ENCODE assay signal across 8 cellular contexts in genomic region chr4:114384629-114385028, GRCh38.
A peak's percentile ranks its signal among the peaks of the same experiment; 100 is the strongest.
DNase-seq lines count a peak whose midpoint lies in the region; ATAC-seq and TF ChIP-seq lines count a peak whose summit lies in the region.

No MANE protein-coding gene starts in this region.

- CTCF ChIA-PET in Calu3 (lab: Charles Lee): no interaction called here

- no peak overlapping the region for H3K4me3 Mint-ChIP-seq in Calu3 (ENCODE audit: low read depth, unreplicated experiment)
- H3K4me3 Mint-ChIP-seq in activated T-helper 17 cell treated with anti-CD3 and anti-CD28 coated beads, Interleukin-2, amount 50 U/mL, for 72 hours: no peak overlapping the region
- H3K4me3 Mint-ChIP-seq in activated naive CD8-positive, alpha-beta T cell treated with anti-CD3 and anti-CD28 coated beads for 36 hours: no peak overlapping the region

- TF ChIP-seq RAD21 in Ishikawa (IDR thresholded peaks at IDR 0.05; ENCODE audit: low read depth): peak; percentile 80

- WGBS in right lobe of liver (ENCODE audit: insufficient coverage, low coverage, low lambda C conversion rate, missing lambda C conversion rate): 3% methylated on average over 4 of the region's 4 CpGs

- no peak overlapping the region for H3K4me3 ChIP-seq in ascending aorta
- H3K4me3 ChIP-seq in right lobe of liver: no peak overlapping the region

- no peaks in the 10 kb centered on the region for H3K36me3 ChIP-seq in ascending aorta
- no peaks in the 10 kb centered on the region for H3K36me3 ChIP-seq in right lobe of liver

- H3K36me3 Mint-ChIP-seq in Calu3 (ENCODE audit: insufficient read depth, unreplicated experiment): no peaks in the 10 kb centered on the region
- H3K36me3 Mint-ChIP-seq in activated T-helper 17 cell treated with anti-CD3 and anti-CD28 coated beads, Interleukin-2, amount 50 U/mL, for 72 hours (ENCODE audit: low read depth): no peaks in the 10 kb centered on the region
- no peaks in the 10 kb centered on the region for H3K36me3 Mint-ChIP-seq in activated naive CD8-positive, alpha-beta T cell treated with anti-CD3 and anti-CD28 coated beads for 36 hours

- H3K27ac ChIP-seq in ascending aorta (no peak overlapping the region), right lobe of liver (no peak overlapping the region)

- TF ChIP-seq EP300 in Ishikawa (IDR thresholded peaks at IDR 0.05; ENCODE audit: borderline replicate concordance): no peak

- H3K4me1 Mint-ChIP-seq in Calu3 (ENCODE audit: low read depth, unreplicated experiment): no peaks in the 10 kb centered on the region
- no peaks in the 10 kb centered on the region for H3K4me1 Mint-ChIP-seq in activated T-helper 17 cell treated with anti-CD3 and anti-CD28 coated beads, Interleukin-2, amount 50 U/mL, for 72 hours
- H3K4me1 Mint-ChIP-seq in activated naive CD8-positive, alpha-beta T cell treated with anti-CD3 and anti-CD28 coated beads for 36 hours: no peaks in the 10 kb centered on the region

- H3K27ac Mint-ChIP-seq in Calu3 (ENCODE audit: unreplicated experiment): no peak overlapping the region
- H3K27ac Mint-ChIP-seq in activated T-helper 17 cell treated with anti-CD3 and anti-CD28 coated beads, Interleukin-2, amount 50 U/mL, for 72 hours: no peak overlapping the region
- no peak overlapping the region for H3K27ac Mint-ChIP-seq in activated naive CD8-positive, alpha-beta T cell treated with anti-CD3 and anti-CD28 coated beads for 36 hours

- intact Hi-C loops in Calu3 (cut with micrococcal nuclease; ENCODE audit: unreplicated experiment) (loop anchor here (5.0 kb wide), 3 partner anchors 602 to 1107 kb away; no protein-coding TSS in a partner anchor), ascending aorta (cut with DNase I) (no loop called here), right lobe of liver (cut with DNase I) (no loop called here)

- H3K4me1 ChIP-seq in ascending aorta: no peaks in the 10 kb centered on the region
- no peaks in the 10 kb centered on the region for H3K4me1 ChIP-seq in right lobe of liver

- TF ChIP-seq CTCF in Calu3 (IDR thresholded peaks at IDR 0.05; ENCODE audit: unreplicated experiment) (peak; percentile 27), ascending aorta (IDR thresholded peaks at IDR 0.05) (peak in 2 of 3 experiments; percentile 16 to 49), right lobe of liver (IDR thresholded peaks at IDR 0.05) (peak; percentile 28 to 47 (median 45))

- no peaks in the 10 kb centered on the region for H3K27me3 ChIP-seq in ascending aorta
- H3K27me3 ChIP-seq in right lobe of liver: no peaks in the 10 kb centered on the region

- DNase-seq in Calu3 (peak; percentile 8), ascending aorta (ENCODE audit: low spot score in 2 of 2) (no peak), right lobe of liver (no peak)
- no peak for DNase-seq in activated naive CD8-positive, alpha-beta T cell treated with anti-CD3 and anti-CD28 coated beads for 36 hours

- no peaks in the 10 kb centered on the region for H3K9me3 ChIP-seq in ascending aorta
- H3K9me3 ChIP-seq in right lobe of liver: no peaks in the 10 kb centered on the region

- no peaks in the 10 kb centered on the region for H3K9me3 Mint-ChIP-seq in Calu3 (ENCODE audit: low read depth, unreplicated experiment)
- no peaks in the 10 kb centered on the region for H3K9me3 Mint-ChIP-seq in activated T-helper 17 cell treated with anti-CD3 and anti-CD28 coated beads, Interleukin-2, amount 50 U/mL, for 72 hours
- H3K9me3 Mint-ChIP-seq in activated naive CD8-positive, alpha-beta T cell treated with anti-CD3 and anti-CD28 coated beads for 36 hours: no peaks in the 10 kb centered on the region

- no peak for TF ChIP-seq POLR2A in right lobe of liver (IDR thresholded peaks at IDR 0.05)

- H3K27me3 Mint-ChIP-seq in Calu3 (ENCODE audit: unreplicated experiment): no peaks in the 10 kb centered on the region
- H3K27me3 Mint-ChIP-seq in activated T-helper 17 cell treated with anti-CD3 and anti-CD28 coated beads, Interleukin-2, amount 50 U/mL, for 72 hours: peaks cover 16% of the 10 kb centered on the region
- H3K27me3 Mint-ChIP-seq in activated naive CD8-positive, alpha-beta T cell treated with anti-CD3 and anti-CD28 coated beads for 36 hours: peaks cover 9% of the 10 kb centered on the region

- peak in 1 of 4 donors; percentile 45 for ATAC-seq in right lobe of liver
- no peak for ATAC-seq in activated T-helper 17 cell treated with anti-CD3 and anti-CD28 coated beads, Interleukin-2, amount 50 U/mL, for 72 hours (replicated peaks)
- no peak for ATAC-seq in HG02571 (IDR thresholded peaks at IDR 0.05; ENCODE audit: unreplicated experiment)
- ATAC-seq in HG03354 (IDR thresholded peaks at IDR 0.05; ENCODE audit: poor library complexity, severe bottlenecking, unreplicated experiment): no peak

- BruUV-seq in Calu3 (replicated peaks; lab: Mats Ljungman, UMichigan): no TSS peak

TF ChIP-seq in Ishikawa, 13 proteins besides CTCF, POLR2A, EP300 and RAD21:
- TF ChIP-seq TEAD4 (IDR thresholded peaks at IDR 0.05): no peak
- no peak for TF ChIP-seq USF1 (IDR thresholded peaks at IDR 0.05)
- TF ChIP-seq CEBPB (IDR thresholded peaks at IDR 0.05): no peak
- TF ChIP-seq TCF12 (IDR thresholded peaks at IDR 0.05; ENCODE audit: low read depth): no peak
- TF ChIP-seq MAX (IDR thresholded peaks at IDR 0.05): no peak
- no peak for TF ChIP-seq CREB1 (IDR thresholded peaks at IDR 0.05; ENCODE audit: low read depth)
- TF ChIP-seq YY1 (IDR thresholded peaks at IDR 0.05; ENCODE audit: low read depth): no peak
- no peak for TF ChIP-seq NFIC (IDR thresholded peaks at IDR 0.05)
- no peak for TF ChIP-seq TAF1 (IDR thresholded peaks at IDR 0.05; ENCODE audit: low read depth)
- TF ChIP-seq ZBTB7A (IDR thresholded peaks at IDR 0.05; ENCODE audit: low read depth): no peak
